Comparison of ENCODE assay signal across 1 cellular context in the genomic region with DNA sequence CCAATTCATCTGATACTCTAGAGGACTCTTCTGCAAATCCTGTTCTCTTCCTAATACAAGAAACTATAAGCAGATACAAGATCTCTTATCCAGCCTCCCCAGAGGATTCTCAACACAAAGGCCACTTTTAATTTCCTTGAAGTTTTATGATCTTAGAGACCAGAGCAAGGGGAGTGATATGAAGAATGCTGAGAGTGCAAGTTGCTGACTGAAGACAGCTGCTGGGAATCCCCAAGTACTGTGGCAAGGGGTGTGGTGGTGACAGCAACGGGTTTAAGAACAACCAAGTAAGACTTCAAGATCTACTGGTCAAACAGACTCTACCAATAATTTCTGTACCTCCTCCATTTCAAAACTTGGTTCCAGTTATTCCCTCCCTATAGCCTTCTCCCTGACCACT.
TF ChIP-seq lines count a peak whose summit lies in the region.

No MANE protein-coding gene starts in this region.

TF ChIP-seq in K562, 482 proteins besides CTCF, POLR2A, EP300 and RAD21 (continued from another document):
- TF ChIP-seq, protein P1, sequence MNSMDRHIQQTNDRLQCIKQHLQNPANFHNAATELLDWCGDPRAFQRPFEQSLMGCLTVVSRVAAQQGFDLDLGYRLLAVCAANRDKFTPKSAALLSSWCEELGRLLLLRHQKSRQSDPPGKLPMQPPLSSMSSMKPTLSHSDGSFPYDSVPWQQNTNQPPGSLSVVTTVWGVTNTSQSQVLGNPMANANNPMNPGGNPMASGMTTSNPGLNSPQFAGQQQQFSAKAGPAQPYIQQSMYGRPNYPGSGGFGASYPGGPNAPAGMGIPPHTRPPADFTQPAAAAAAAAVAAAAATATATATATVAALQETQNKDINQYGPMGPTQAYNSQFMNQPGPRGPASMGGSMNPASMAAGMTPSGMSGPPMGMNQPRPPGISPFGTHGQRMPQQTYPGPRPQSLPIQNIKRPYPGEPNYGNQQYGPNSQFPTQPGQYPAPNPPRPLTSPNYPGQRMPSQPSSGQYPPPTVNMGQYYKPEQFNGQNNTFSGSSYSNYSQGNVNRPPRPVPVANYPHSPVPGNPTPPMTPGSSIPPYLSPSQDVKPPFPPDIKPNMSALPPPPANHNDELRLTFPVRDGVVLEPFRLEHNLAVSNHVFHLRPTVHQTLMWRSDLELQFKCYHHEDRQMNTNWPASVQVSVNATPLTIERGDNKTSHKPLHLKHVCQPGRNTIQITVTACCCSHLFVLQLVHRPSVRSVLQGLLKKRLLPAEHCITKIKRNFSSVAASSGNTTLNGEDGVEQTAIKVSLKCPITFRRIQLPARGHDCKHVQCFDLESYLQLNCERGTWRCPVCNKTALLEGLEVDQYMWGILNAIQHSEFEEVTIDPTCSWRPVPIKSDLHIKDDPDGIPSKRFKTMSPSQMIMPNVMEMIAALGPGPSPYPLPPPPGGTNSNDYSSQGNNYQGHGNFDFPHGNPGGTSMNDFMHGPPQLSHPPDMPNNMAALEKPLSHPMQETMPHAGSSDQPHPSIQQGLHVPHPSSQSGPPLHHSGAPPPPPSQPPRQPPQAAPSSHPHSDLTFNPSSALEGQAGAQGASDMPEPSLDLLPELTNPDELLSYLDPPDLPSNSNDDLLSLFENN (IDR thresholded peaks at IDR 0.05; ENCODE audit: low read depth in 2 of 2, low read length in 2 of 2): no peak
- TF ChIP-seq TRIM28 (IDR thresholded peaks at IDR 0.05) (no peak), EWSR1 (IDR thresholded peaks at IDR 0.05; ENCODE audit: borderline replicate concordance, low read depth, partially characterized antibody) (no peak), HDAC6 (IDR thresholded peaks at IDR 0.05; ENCODE audit: low read depth, low read length) (no peak), MAFG (tag; conservative IDR thresholded peaks at IDR 0.05) (peak; percentile 40), SP2 (IDR thresholded peaks at IDR 0.05; ENCODE audit: extremely low read depth, low read depth, low read length, poor library complexity, severe bottlenecking) (no peak), ZC3H8 (IDR thresholded peaks at IDR 0.05) (no peak), SREBF2 (CRISPR knock-in tag; IDR thresholded peaks at IDR 0.05) (no peak), KAT8 (IDR thresholded peaks at IDR 0.05; ENCODE audit: low read depth) (no peak), MAFF (IDR thresholded peaks at IDR 0.05; ENCODE audit: low read length) (0 out of 2 replicates have a peak, but pooled peaks have one; percentile 43), RCOR1 (IDR thresholded peaks at IDR 0.05; ENCODE audit: borderline replicate concordance in 1 of 2, low read depth in 2 of 2, low read length in 2 of 2) (no peak), CXXC5 (CRISPR knock-in tag; IDR thresholded peaks at IDR 0.05) (no peak), SRSF9 (IDR thresholded peaks at IDR 0.05; ENCODE audit: borderline replicate concordance, low read depth, low read length) (no peak), ARHGAP35 (IDR thresholded peaks at IDR 0.05; ENCODE audit: partially characterized antibody) (no peak), ZNF3 (CRISPR knock-in tag; IDR thresholded peaks at IDR 0.05) (no peak), MAFK (IDR thresholded peaks at IDR 0.05; ENCODE audit: low read length) (peak; percentile 50; the same call in 1 of the 2 replicates), ZKSCAN3 (CRISPR knock-in tag; IDR thresholded peaks at IDR 0.05) (no peak), TOE1 (IDR thresholded peaks at IDR 0.05; ENCODE audit: borderline replicate concordance) (no peak), TOE1 (CRISPR knock-in tag; IDR thresholded peaks at IDR 0.05; ENCODE audit: borderline replicate concordance, low read depth) (no peak), ZNF311 (CRISPR knock-in tag; IDR thresholded peaks at IDR 0.05) (no peak), TARDBP (IDR thresholded peaks at IDR 0.05) (no peak), SETDB1 (IDR thresholded peaks at IDR 0.05; ENCODE audit: low read length) (no peak), RFX7 (CRISPR knock-in tag; IDR thresholded peaks at IDR 0.05) (no peak), PHF8 (IDR thresholded peaks at IDR 0.05; ENCODE audit: borderline replicate concordance, low read length) (no peak), ZNF316 (IDR thresholded peaks at IDR 0.05) (peak; percentile 73), KAT7 (CRISPR knock-in tag; IDR thresholded peaks at IDR 0.05; ENCODE audit: borderline replicate concordance) (no peak), ETV1 (tag; conservative IDR thresholded peaks at IDR 0.05; ENCODE audit: low read depth) (no peak), FUS (optimal IDR thresholded peaks at IDR 0.05; ENCODE audit: low read depth, low read length) (no peak), SRSF1 (IDR thresholded peaks at IDR 0.05; ENCODE audit: low read depth, low read length) (no peak), C11orf30 (IDR thresholded peaks at IDR 0.05; ENCODE audit: low read depth) (peak; percentile 66), HNRNPLL (IDR thresholded peaks at IDR 0.05; ENCODE audit: low read depth, low read length, poor library complexity, severe bottlenecking) (no peak)
- TF ChIP-seq, protein P2, sequence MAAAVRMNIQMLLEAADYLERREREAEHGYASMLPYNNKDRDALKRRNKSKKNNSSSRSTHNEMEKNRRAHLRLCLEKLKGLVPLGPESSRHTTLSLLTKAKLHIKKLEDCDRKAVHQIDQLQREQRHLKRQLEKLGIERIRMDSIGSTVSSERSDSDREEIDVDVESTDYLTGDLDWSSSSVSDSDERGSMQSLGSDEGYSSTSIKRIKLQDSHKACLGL (CRISPR knock-in tag; IDR thresholded peaks at IDR 0.05; ENCODE audit: borderline replicate concordance, poor library complexity, severe bottlenecking): no peak
- TF ChIP-seq, protein P3, sequence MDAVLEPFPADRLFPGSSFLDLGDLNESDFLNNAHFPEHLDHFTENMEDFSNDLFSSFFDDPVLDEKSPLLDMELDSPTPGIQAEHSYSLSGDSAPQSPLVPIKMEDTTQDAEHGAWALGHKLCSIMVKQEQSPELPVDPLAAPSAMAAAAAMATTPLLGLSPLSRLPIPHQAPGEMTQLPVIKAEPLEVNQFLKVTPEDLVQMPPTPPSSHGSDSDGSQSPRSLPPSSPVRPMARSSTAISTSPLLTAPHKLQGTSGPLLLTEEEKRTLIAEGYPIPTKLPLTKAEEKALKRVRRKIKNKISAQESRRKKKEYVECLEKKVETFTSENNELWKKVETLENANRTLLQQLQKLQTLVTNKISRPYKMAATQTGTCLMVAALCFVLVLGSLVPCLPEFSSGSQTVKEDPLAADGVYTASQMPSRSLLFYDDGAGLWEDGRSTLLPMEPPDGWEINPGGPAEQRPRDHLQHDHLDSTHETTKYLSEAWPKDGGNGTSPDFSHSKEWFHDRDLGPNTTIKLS (IDR thresholded peaks at IDR 0.05; ENCODE audit: borderline replicate concordance, low read depth): no peak
- TF ChIP-seq, protein P4, sequence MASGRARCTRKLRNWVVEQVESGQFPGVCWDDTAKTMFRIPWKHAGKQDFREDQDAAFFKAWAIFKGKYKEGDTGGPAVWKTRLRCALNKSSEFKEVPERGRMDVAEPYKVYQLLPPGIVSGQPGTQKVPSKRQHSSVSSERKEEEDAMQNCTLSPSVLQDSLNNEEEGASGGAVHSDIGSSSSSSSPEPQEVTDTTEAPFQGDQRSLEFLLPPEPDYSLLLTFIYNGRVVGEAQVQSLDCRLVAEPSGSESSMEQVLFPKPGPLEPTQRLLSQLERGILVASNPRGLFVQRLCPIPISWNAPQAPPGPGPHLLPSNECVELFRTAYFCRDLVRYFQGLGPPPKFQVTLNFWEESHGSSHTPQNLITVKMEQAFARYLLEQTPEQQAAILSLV (tag; IDR thresholded peaks at IDR 0.05): no peak
- TF ChIP-seq, protein P5, sequence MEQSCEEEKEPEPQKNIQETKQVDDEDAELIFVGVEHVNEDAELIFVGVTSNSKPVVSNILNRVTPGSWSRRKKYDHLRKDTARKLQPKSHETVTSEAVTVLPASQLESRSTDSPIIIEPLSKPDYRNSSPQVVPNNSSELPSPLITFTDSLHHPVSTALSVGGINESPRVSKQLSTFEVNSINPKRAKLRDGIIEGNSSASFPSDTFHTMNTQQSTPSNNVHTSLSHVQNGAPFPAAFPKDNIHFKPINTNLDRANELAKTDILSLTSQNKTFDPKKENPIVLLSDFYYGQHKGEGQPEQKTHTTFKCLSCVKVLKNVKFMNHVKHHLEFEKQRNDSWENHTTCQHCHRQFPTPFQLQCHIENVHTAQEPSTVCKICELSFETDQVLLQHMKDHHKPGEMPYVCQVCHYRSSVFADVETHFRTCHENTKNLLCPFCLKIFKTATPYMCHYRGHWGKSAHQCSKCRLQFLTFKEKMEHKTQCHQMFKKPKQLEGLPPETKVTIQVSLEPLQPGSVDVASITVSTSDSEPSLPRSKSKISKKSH (CRISPR knock-in tag; IDR thresholded peaks at IDR 0.05): no peak
- TF ChIP-seq, protein P6, sequence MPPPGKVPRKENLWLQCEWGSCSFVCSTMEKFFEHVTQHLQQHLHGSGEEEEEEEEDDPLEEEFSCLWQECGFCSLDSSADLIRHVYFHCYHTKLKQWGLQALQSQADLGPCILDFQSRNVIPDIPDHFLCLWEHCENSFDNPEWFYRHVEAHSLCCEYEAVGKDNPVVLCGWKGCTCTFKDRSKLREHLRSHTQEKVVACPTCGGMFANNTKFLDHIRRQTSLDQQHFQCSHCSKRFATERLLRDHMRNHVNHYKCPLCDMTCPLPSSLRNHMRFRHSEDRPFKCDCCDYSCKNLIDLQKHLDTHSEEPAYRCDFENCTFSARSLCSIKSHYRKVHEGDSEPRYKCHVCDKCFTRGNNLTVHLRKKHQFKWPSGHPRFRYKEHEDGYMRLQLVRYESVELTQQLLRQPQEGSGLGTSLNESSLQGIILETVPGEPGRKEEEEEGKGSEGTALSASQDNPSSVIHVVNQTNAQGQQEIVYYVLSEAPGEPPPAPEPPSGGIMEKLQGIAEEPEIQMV (tag; conservative IDR thresholded peaks at IDR 0.05; ENCODE audit: low read depth): no peak
- TF ChIP-seq, protein P7, sequence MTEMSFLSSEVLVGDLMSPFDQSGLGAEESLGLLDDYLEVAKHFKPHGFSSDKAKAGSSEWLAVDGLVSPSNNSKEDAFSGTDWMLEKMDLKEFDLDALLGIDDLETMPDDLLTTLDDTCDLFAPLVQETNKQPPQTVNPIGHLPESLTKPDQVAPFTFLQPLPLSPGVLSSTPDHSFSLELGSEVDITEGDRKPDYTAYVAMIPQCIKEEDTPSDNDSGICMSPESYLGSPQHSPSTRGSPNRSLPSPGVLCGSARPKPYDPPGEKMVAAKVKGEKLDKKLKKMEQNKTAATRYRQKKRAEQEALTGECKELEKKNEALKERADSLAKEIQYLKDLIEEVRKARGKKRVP (CRISPR knock-in tag; IDR thresholded peaks at IDR 0.05): no peak
TF ChIP-seq in K562: peak in this region for 5.
